Comparison of ENCODE assay signal across 9 cellular contexts in genomic region chr10:22345301-22346086, GRCh38. TPM values are rescaled to one million over a fixed set of nuclear protein-coding genes. Genes with fewer than 3 reads are reported as not detected.
DNase-seq lines count a peak whose midpoint lies in the region; ATAC-seq and TF ChIP-seq lines count a peak whose summit lies in the region.
"Had no signal": no experiment of that assay in that cellular context is flagged by ENCODE, and none has a peak within 500 bp of the region (broad histone marks: within the 10 kb centered on the region; RNA-seq: fewer than 3 reads in every experiment).

SPAG6 (plus strand) TSS chr10:22345496; CDS start chr10:22345612, 116 bp downstream.

- DNase-seq in NCI-H2029 (lab: John Stamatoyannopoulos, UW) = peak; percentile 49
- DNase-seq in activated naive CD4-positive, alpha-beta T cell treated with anti-CD3 and anti-CD28 coated beads, Interleukin-2, amount 50 U/mL, for 72 hours (ENCODE audit: low spot score in 2 of 2) = peak in 1 of 2 donors; percentile 50
- DNase-seq in kidney epithelial cell (ENCODE audit: low read depth) = no peak
- DNase-seq in stimulated activated naive B cell treated with anti-CD40 and anti-IgM and Interleukin-4, amounts not matched to agents 10 μg/mL and 1 μg/mL and 100 μg/mL, for 72 hours = peak; percentile 36
- DNase-seq in SJCRH30 = no peak
- no peak for DNase-seq in KBM-7

- peak; percentile 41 for TF ChIP-seq POLR2A in GM18951 (IDR thresholded peaks at IDR 0.05; ENCODE audit: extremely low read depth, insufficient read depth, insufficient read length)

- peaks cover 42% of the 10 kb centered on the region for H3K27me3 ChIP-seq in kidney epithelial cell (ENCODE audit: control insufficient read depth, insufficient read depth, low read length)
- no peaks in the 10 kb centered on the region for H3K27me3 ChIP-seq in SJCRH30

- H3K9me3 ChIP-seq in SJCRH30 (replicated peaks) = no peaks in the 10 kb centered on the region

- no peaks in the 10 kb centered on the region for H3K36me3 ChIP-seq in kidney epithelial cell (ENCODE audit: control insufficient read depth, insufficient read depth, low read length)
- H3K36me3 ChIP-seq in SJCRH30 = no peaks in the 10 kb centered on the region

- H3K27me3 Mint-ChIP-seq in stimulated activated naive B cell treated with anti-CD40 and anti-IgM and Interleukin-4, amounts not matched to agents 10 μg/mL and 1 μg/mL and 100 μg/mL, for 72 hours = peaks cover 34 to 54% of the 10 kb centered on the region in 2 donors

- H3K27ac Mint-ChIP-seq in activated naive CD4-positive, alpha-beta T cell treated with anti-CD3 and anti-CD28 coated beads, Interleukin-2, amount 50 U/mL, for 72 hours = no peak within 1 kb of the TSS
- peak within 1 kb of the TSS; percentile 81 for H3K27ac Mint-ChIP-seq in stimulated activated naive B cell treated with anti-CD40 and anti-IgM and Interleukin-4, amounts not matched to agents 10 μg/mL and 1 μg/mL and 100 μg/mL, for 72 hours

- peak within 1 kb of the TSS; percentile 38 for H3K4me3 ChIP-seq in kidney epithelial cell (ENCODE audit: low read depth, low read length)
- no peak within 1 kb of the TSS for H3K4me3 ChIP-seq in SJCRH30

- H3K4me3 Mint-ChIP-seq in stimulated activated naive B cell treated with anti-CD40 and anti-IgM and Interleukin-4, amounts not matched to agents 10 μg/mL and 1 μg/mL and 100 μg/mL, for 72 hours = peak within 1 kb of the TSS; percentile 53 to 79

- in situ Hi-C loops in GM18951 (cut with MboI; ENCODE audit: low sequenced_read_pairs, unreplicated experiment) (no loop called here), KBM-7 (cut with MboI; ENCODE audit: low pct_unique_long_range_greater_than_20kb, low sequenced_read_pairs) (no loop called here)

- peaks cover 17 to 20% of the 10 kb centered on the region in 2 donors for H3K36me3 Mint-ChIP-seq in activated naive CD4-positive, alpha-beta T cell treated with anti-CD3 and anti-CD28 coated beads, Interleukin-2, amount 50 U/mL, for 72 hours
- H3K36me3 Mint-ChIP-seq in stimulated activated naive B cell treated with anti-CD40 and anti-IgM and Interleukin-4, amounts not matched to agents 10 μg/mL and 1 μg/mL and 100 μg/mL, for 72 hours = peaks cover 0 to 3% of the 10 kb centered on the region in 2 donors

- TF ChIP-seq CTCF in kidney epithelial cell (IDR thresholded peaks at IDR 0.05; ENCODE audit: insufficient read depth, low read length, poor library complexity, severe bottlenecking) = no peak

- peak; percentile 21 to 54 for ATAC-seq in activated naive CD4-positive, alpha-beta T cell treated with anti-CD3 and anti-CD28 coated beads, Interleukin-2, amount 50 U/mL, for 72 hours
- peak; percentile 30 to 35 for ATAC-seq in stimulated activated naive B cell treated with anti-CD40 and anti-IgM and Interleukin-4, amounts not matched to agents 10 μg/mL and 1 μg/mL and 100 μg/mL, for 72 hours (replicated peaks)
- ATAC-seq in HG02763 (IDR thresholded peaks at IDR 0.05; ENCODE audit: unreplicated experiment) = no peak

- peaks cover 3 to 5% of the 10 kb centered on the region in 2 donors for H3K9me3 Mint-ChIP-seq in activated naive CD4-positive, alpha-beta T cell treated with anti-CD3 and anti-CD28 coated beads, Interleukin-2, amount 50 U/mL, for 72 hours
- H3K9me3 Mint-ChIP-seq in stimulated activated naive B cell treated with anti-CD40 and anti-IgM and Interleukin-4, amounts not matched to agents 10 μg/mL and 1 μg/mL and 100 μg/mL, for 72 hours = no peaks in the 10 kb centered on the region

- peaks cover 3% of the 10 kb centered on the region; the same call in 1 of the 2 replicates for H3K4me1 ChIP-seq in SJCRH30

- H3K4me1 Mint-ChIP-seq in stimulated activated naive B cell treated with anti-CD40 and anti-IgM and Interleukin-4, amounts not matched to agents 10 μg/mL and 1 μg/mL and 100 μg/mL, for 72 hours = peaks cover 10 to 26% of the 10 kb centered on the region in 2 donors

- H3K27ac ChIP-seq in SJCRH30 = no peak within 1 kb of the TSS

RNA-seq across cellular contexts. Expression of gene SPAG6, which starts in this region (rescaled TPM):
- under 1 TPM in 1 of 2 donors, not detected in 1; 0.19 TPM for total RNA-seq in activated naive CD4-positive, alpha-beta T cell treated with anti-CD3 and anti-CD28 coated beads, Interleukin-2, amount 50 U/mL, for 72 hours
- 0.79 and 1.2 TPM in 2 replicates for total RNA-seq in kidney epithelial cell
- total RNA-seq in SJCRH30 (2014; rRNA removed; shearing (Covaris generic)) = 0.25 and 1.3 TPM in 2 replicates
- total RNA-seq: HT1080 had no signal

Comparison
In these comparisons a context has a peak if more than half of its experiments do, and no peak if none do; other contexts are left out.
1. Peak in ATAC-seq in activated naive CD4-positive, alpha-beta T cell treated with anti-CD3 and anti-CD28 coated beads, Interleukin-2, amount 50 U/mL, for 72 hours; RNA of the gene not detected or under 1 TPM.
2. DNase-seq: peak in NCI-H2029 (single experiment) and stimulated activated naive B cell treated with anti-CD40 and anti-IgM and Interleukin-4, amounts not matched to agents 10 μg/mL and 1 μg/mL and 100 μg/mL, for 72 hours (single experiment); none in kidney epithelial cell (single experiment), SJCRH30 (0 of 2) and KBM-7 (single experiment).